ENCODE assay signal across 19 cellular contexts in genomic region chr11:110261195-110262140, GRCh38. TPM values are rescaled to one million over a fixed set of nuclear protein-coding genes. Genes with fewer than 3 reads are reported as not detected.
A peak's percentile ranks its signal among the peaks of the same experiment; 100 is the strongest.
DNase-seq lines count a peak whose midpoint lies in the region; ATAC-seq, FAIRE-seq and TF ChIP-seq lines count a peak whose summit lies in the region.
"Had no signal": no experiment of that assay in that cellular context is flagged by ENCODE, and none has a peak within 500 bp of the region (broad histone marks: within the 10 kb centered on the region; RNA-seq: fewer than 3 reads in every experiment).

No MANE protein-coding gene starts in this region.

- intact Hi-C loops in aorta (cut with DNase I), result no loop called here

- no peak overlapping the region for H2BK120ac ChIP-seq in mesendoderm (ENCODE audit: low read depth, low read length)

- H3K79me1 ChIP-seq in mesendoderm (ENCODE audit: low read length), result peaks cover 2% of the 10 kb centered on the region

- H3K4me3 ChIP-seq in astrocyte (ENCODE audit: insufficient read depth, low read depth, low read length) (no peak overlapping the region), fibroblast of pulmonary artery (replicated peaks; ENCODE audit: low read depth, low read length) (no peak overlapping the region), mesendoderm (ENCODE audit: low read length) (no peak overlapping the region), aorta (ENCODE audit: low read length in 2 of 2) (no peak overlapping the region)
- H3K4me3 ChIP-seq: Peyer's patch had no signal

- H2AK5ac ChIP-seq in mesendoderm (ENCODE audit: low read length), result no peak overlapping the region

- peaks cover 6 to 39% of the 10 kb centered on the region in 2 donors for H3K36me3 Mint-ChIP-seq in activated T-cell treated with anti-CD3 and anti-CD28 coated beads, Interleukin-2, amount 50 U/mL, for 72 hours (ENCODE audit: insufficient read depth in 2 of 2)
- peaks cover 5% of the 10 kb centered on the region for H3K36me3 Mint-ChIP-seq in astrocyte (ENCODE audit: low read depth, unreplicated experiment)
- peaks cover 100% of the 10 kb centered on the region for H3K36me3 Mint-ChIP-seq in stimulated activated effector memory CD8-positive, alpha-beta T cell treated with anti-CD3 and anti-CD28 coated beads, Interleukin-12 subunit alpha, Interleukin-12 subunit beta, amount 100 ng/mL, for 72 hours

- H3K4me3 Mint-ChIP-seq in activated T-cell treated with anti-CD3 and anti-CD28 coated beads, Interleukin-2, amount 50 U/mL, for 72 hours, result no peak overlapping the region
- no peak overlapping the region for H3K4me3 Mint-ChIP-seq in astrocyte (ENCODE audit: unreplicated experiment)
- no peak overlapping the region for H3K4me3 Mint-ChIP-seq in stimulated activated effector memory CD8-positive, alpha-beta T cell treated with anti-CD3 and anti-CD28 coated beads, Interleukin-12 subunit alpha, Interleukin-12 subunit beta, amount 100 ng/mL, for 72 hours
- H3K4me3 Mint-ChIP-seq: CD4-positive, alpha-beta memory T cell had no signal

- H2AFZ ChIP-seq in astrocyte (ENCODE audit: low read depth, low read length), result no peak overlapping the region

- no peak overlapping the region for H2BK15ac ChIP-seq in mesendoderm (replicated peaks; ENCODE audit: low read depth)

- TF ChIP-seq CTCF in astrocyte (IDR thresholded peaks at IDR 0.05; ENCODE audit: insufficient read depth, low read depth, low read length), result no peak
- TF ChIP-seq CTCF in fibroblast of pulmonary artery (IDR thresholded peaks at IDR 0.05; ENCODE audit: low read length, missing control alignments), result no peak

- no peak overlapping the region for H4K8ac ChIP-seq in mesendoderm (ENCODE audit: low read depth, low read length)

- H3K27me3 ChIP-seq in astrocyte (ENCODE audit: insufficient read depth, low read length) (no peaks in the 10 kb centered on the region), mesendoderm (ENCODE audit: insufficient read depth, low read length, poor library complexity) (no peaks in the 10 kb centered on the region), aorta (ENCODE audit: control insufficient read depth in 1 of 2, insufficient read depth in 2 of 2, low read length in 1 of 2) (no peaks in the 10 kb centered on the region)
- H3K27me3 ChIP-seq: Peyer's patch had no signal

- no peaks in the 10 kb centered on the region for H3K9me3 ChIP-seq in astrocyte (ENCODE audit: insufficient read depth, low read depth, low read length)
- no peaks in the 10 kb centered on the region for H3K9me3 ChIP-seq in aorta (ENCODE audit: control insufficient read depth, low read length)
- H3K9me3 ChIP-seq: Peyer's patch had no signal

- peak overlapping the region; percentile 11 for H3K27ac Mint-ChIP-seq in activated T-cell treated with anti-CD3 and anti-CD28 coated beads, Interleukin-2, amount 50 U/mL, for 72 hours
- no peak overlapping the region for H3K27ac Mint-ChIP-seq in astrocyte (ENCODE audit: unreplicated experiment)
- H3K27ac Mint-ChIP-seq in stimulated activated effector memory CD8-positive, alpha-beta T cell treated with anti-CD3 and anti-CD28 coated beads, Interleukin-12 subunit alpha, Interleukin-12 subunit beta, amount 100 ng/mL, for 72 hours, result no peak overlapping the region
- H3K27ac Mint-ChIP-seq: CD4-positive, alpha-beta memory T cell had no signal

- FAIRE-seq in astrocyte (lab: Jason Lieb, UNC), result no peak
- FAIRE-seq: A204.1, G401.6, H54 had no signal

- H3K4me1 Mint-ChIP-seq in activated T-cell treated with anti-CD3 and anti-CD28 coated beads, Interleukin-2, amount 50 U/mL, for 72 hours (ENCODE audit: low read depth), result peaks cover 6% of the 10 kb centered on the region
- peaks cover 4% of the 10 kb centered on the region for H3K4me1 Mint-ChIP-seq in astrocyte (ENCODE audit: low read depth, unreplicated experiment)
- peaks cover 15% of the 10 kb centered on the region for H3K4me1 Mint-ChIP-seq in stimulated activated effector memory CD8-positive, alpha-beta T cell treated with anti-CD3 and anti-CD28 coated beads, Interleukin-12 subunit alpha, Interleukin-12 subunit beta, amount 100 ng/mL, for 72 hours
- H3K4me1 Mint-ChIP-seq: CD4-positive, alpha-beta memory T cell had no signal

- no peaks in the 10 kb centered on the region for H3K27me3 Mint-ChIP-seq in activated T-cell treated with anti-CD3 and anti-CD28 coated beads, Interleukin-2, amount 50 U/mL, for 72 hours (ENCODE audit: low read depth)
- H3K27me3 Mint-ChIP-seq in astrocyte (ENCODE audit: low read depth, unreplicated experiment), result no peaks in the 10 kb centered on the region
- H3K27me3 Mint-ChIP-seq: CD4-positive, alpha-beta memory T cell had no signal

- H3K56ac ChIP-seq in mesendoderm (ENCODE audit: low read length), result no peak overlapping the region

- no CpG with 5 or more reads among the region's 2 CpGs for WGBS in mesendoderm (ENCODE audit: extremely low coverage, insufficient coverage, low lambda C conversion rate)
- WGBS in aorta, 2 donors, result 80 to 84% methylated on average over 2 of the region's 2 CpGs

- H3K27ac ChIP-seq in astrocyte (ENCODE audit: low read depth, low read length) (no peak overlapping the region), mesendoderm (ENCODE audit: low read depth, low read length) (no peak overlapping the region), aorta (ENCODE audit: low read depth in 1 of 2, low read length in 2 of 2) (no peak overlapping the region)
- H3K27ac ChIP-seq: Peyer's patch had no signal

- H3K4ac ChIP-seq in mesendoderm (ENCODE audit: low read depth, low read length), result no peak overlapping the region

- H3K23ac ChIP-seq in mesendoderm (ENCODE audit: low read length), result no peak overlapping the region

- H4K5ac ChIP-seq in mesendoderm (ENCODE audit: low read length), result no peak overlapping the region

- no peak for ATAC-seq in activated T-cell treated with anti-CD3 and anti-CD28 coated beads, Interleukin-2, amount 50 U/mL, for 72 hours (replicated peaks in 1 of 2)
- ATAC-seq in stimulated activated effector memory CD8-positive, alpha-beta T cell treated with anti-CD3 and anti-CD28 coated beads, Interleukin-12 subunit alpha, Interleukin-12 subunit beta, amount 100 ng/mL, for 72 hours, result peak; percentile 26
- ATAC-seq in HG02678 (IDR thresholded peaks at IDR 0.05; ENCODE audit: unreplicated experiment), result no peak
- no peak for ATAC-seq in aorta (ENCODE audit: low FRiP score)

- H3K4me1 ChIP-seq in astrocyte (ENCODE audit: insufficient read depth, low read length) (peaks cover 5% of the 10 kb centered on the region), mesendoderm (ENCODE audit: control insufficient read depth, low read depth, low read length) (no peaks in the 10 kb centered on the region), aorta (ENCODE audit: control insufficient read depth in 1 of 2, insufficient read depth in 2 of 2, low read length in 2 of 2) (no peaks in the 10 kb centered on the region)
- H3K4me1 ChIP-seq: Peyer's patch had no signal

- H3K9ac ChIP-seq in astrocyte (ENCODE audit: low read length) (no peak overlapping the region), mesendoderm (ENCODE audit: low read length) (no peak overlapping the region)

- H3K79me2 ChIP-seq in astrocyte (ENCODE audit: insufficient read depth, low read length) (peaks cover 15% of the 10 kb centered on the region), mesendoderm (ENCODE audit: control insufficient read depth, insufficient read depth, low read length) (peaks cover under 1% of the 10 kb centered on the region)

- peaks cover 8% of the 10 kb centered on the region for H3K36me3 ChIP-seq in astrocyte (ENCODE audit: insufficient read depth, low read length)
- peaks cover 2% of the 10 kb centered on the region for H3K36me3 ChIP-seq in mesendoderm (ENCODE audit: control insufficient read depth, insufficient read depth, low read length)
- H3K36me3 ChIP-seq in aorta (ENCODE audit: control insufficient read depth in 1 of 2, insufficient read depth in 2 of 2, low read length in 1 of 2), result peaks cover 0 to 2% of the 10 kb centered on the region in 2 donors

- no peak overlapping the region for H3K18ac ChIP-seq in mesendoderm (ENCODE audit: low read length)

- H3K4me2 ChIP-seq in astrocyte (ENCODE audit: low read length), result no peak overlapping the region
- H3K4me2 ChIP-seq in mesendoderm (ENCODE audit: low read length), result no peak overlapping the region

- no peaks in the 10 kb centered on the region for H3K9me3 Mint-ChIP-seq in activated T-cell treated with anti-CD3 and anti-CD28 coated beads, Interleukin-2, amount 50 U/mL, for 72 hours
- no peaks in the 10 kb centered on the region for H3K9me3 Mint-ChIP-seq in astrocyte (ENCODE audit: unreplicated experiment)
- no peaks in the 10 kb centered on the region for H3K9me3 Mint-ChIP-seq in stimulated activated effector memory CD8-positive, alpha-beta T cell treated with anti-CD3 and anti-CD28 coated beads, Interleukin-12 subunit alpha, Interleukin-12 subunit beta, amount 100 ng/mL, for 72 hours

- no peak for DNase-seq in activated T-cell treated with anti-CD3 and anti-CD28 coated beads, Interleukin-2, amount 50 U/mL, for 72 hours
- DNase-seq in activated T-cell treated with anti-CD3 and anti-CD28 coated beads, Interleukin-2, amount 50 U/mL, for 1 hour, result no peak
- DNase-seq in astrocyte (ENCODE audit: low read depth) (peak; percentile 29), fibroblast of pulmonary artery (ENCODE audit: low read depth) (peak; percentile 23), mesendoderm (no peak), aorta (no peak)
- no peak for DNase-seq in stimulated activated effector memory CD8-positive, alpha-beta T cell treated with anti-CD3 and anti-CD28 coated beads, Interleukin-12 subunit alpha, Interleukin-12 subunit beta, amount 100 ng/mL, for 72 hours (ENCODE audit: low spot score in 2 of 2)
- DNase-seq: CD4-positive, alpha-beta memory T cell; DMS79 treated with DMSO at 0.1 percent for 48 hours; Kasumi-1; NCI-H187 treated with DMSO at 0.1 percent for 48 hours; NCI-H446 treated with DMSO at 0.1 percent for 48 hours; NCI-H748 treated with DMSO at 0.1 percent for 48 hours; Peyer's patch; Right ventricle myocardium superior had no signal

- peaks cover 6% of the 10 kb centered on the region for H4K20me1 ChIP-seq in astrocyte (ENCODE audit: insufficient read depth, low read length)

- no peak overlapping the region for H2BK5ac ChIP-seq in mesendoderm (ENCODE audit: low read length)

RNA-seq across cellular contexts. Expression of gene RDX, which starts 34.9 kb away (rescaled TPM):
- 10 to 100 TPM; 49.0 to 56.5 TPM for total RNA-seq in activated T-cell treated with anti-CD3 and anti-CD28 coated beads, Interleukin-2, amount 50 U/mL, for 72 hours
- 128 and 132 TPM in 2 replicates for total RNA-seq in astrocyte
- 93.2 TPM for polyA plus RNA-seq in mesendoderm (2013, experiment 1 of 2)
- polyA plus RNA-seq in mesendoderm (2013, experiment 2 of 2), result 91.8 TPM
- total RNA-seq in aorta, result 100 to 1,000 TPM; 110 to 144 TPM
- 10 to 100 TPM; 22.6 to 32.7 TPM for polyA plus RNA-seq in aorta

Comparison
In these comparisons a context has a peak if more than half of its experiments do, and no peak if none do; other contexts are left out.
1. DNase-seq: peak in astrocyte (single experiment) and fibroblast of pulmonary artery (single experiment); none in activated T-cell treated with anti-CD3 and anti-CD28 coated beads, Interleukin-2, amount 50 U/mL, for 72 hours (0 of 2), activated T-cell treated with anti-CD3 and anti-CD28 coated beads, Interleukin-2, amount 50 U/mL, for 1 hour (single experiment), stimulated activated effector memory CD8-positive, alpha-beta T cell treated with anti-CD3 and anti-CD28 coated beads, Interleukin-12 subunit alpha, Interleukin-12 subunit beta, amount 100 ng/mL, for 72 hours (0 of 2), mesendoderm (single experiment) and aorta (0 of 2).